In genomic region chr2:27489498-27490397, GRCh38 we compare ENCODE assay signal across 8 cellular contexts. TPM values are rescaled to one million over a fixed set of nuclear protein-coding genes. Genes with fewer than 3 reads are reported as not detected.
DNase-seq lines count a peak whose midpoint lies in the region; ATAC-seq and FAIRE-seq lines count a peak whose summit lies in the region.

IFT172 (minus strand) TSS chr2:27489743; CDS start chr2:27489653, 90 bp downstream.

- peak within 1 kb of the TSS; percentile 87 for H3K4me3 ChIP-seq in endocrine pancreas (ENCODE audit: control insufficient read depth, insufficient read depth, low read length)

- H3K27me3 ChIP-seq in endocrine pancreas (ENCODE audit: control insufficient read depth, insufficient read depth, low read length): no peaks in the 10 kb centered on the region

- peaks cover 15% of the 10 kb centered on the region for H3K27me3 Mint-ChIP-seq in activated CD8-positive, alpha-beta memory T cell treated with anti-CD3 and anti-CD28 coated beads, Interleukin-2, amount 10 ng/mL, durations not matched to agents 7 days and 5 days
- peaks cover 2% of the 10 kb centered on the region for H3K27me3 Mint-ChIP-seq in memory B cell

- H3K9me3 ChIP-seq in endocrine pancreas (ENCODE audit: control insufficient read depth, low read length): no peaks in the 10 kb centered on the region

- H3K4me1 Mint-ChIP-seq in activated CD8-positive, alpha-beta memory T cell treated with anti-CD3 and anti-CD28 coated beads, Interleukin-2, amount 10 ng/mL, durations not matched to agents 7 days and 5 days: peaks cover 26% of the 10 kb centered on the region
- H3K4me1 Mint-ChIP-seq in memory B cell: peaks cover 8% of the 10 kb centered on the region

- no peaks in the 10 kb centered on the region for H3K4me1 ChIP-seq in endocrine pancreas (ENCODE audit: control insufficient read depth, insufficient read depth, low read length)

- DNase-seq in COR-L47 (lab: John Stamatoyannopoulos, UW) (peak; percentile 100), HTR-8/SVneo (ENCODE audit: insufficient read length, low spot score) (peak; percentile 99), NOMO-1 treated with dmso at 0.1 percent for 144 hours (lab: John Stamatoyannopoulos, UW; ENCODE audit: unreplicated experiment) (peak; percentile 99), memory B cell (ENCODE audit: low spot score in 2 of 2) (peak; percentile 94 to 97)
- peak; percentile 100 for DNase-seq in activated CD8-positive, alpha-beta memory T cell treated with anti-CD3 and anti-CD28 coated beads, Interleukin-2, amount 10 ng/mL, durations not matched to agents 7 days and 5 days
- DNase-seq in stimulated activated CD8-positive, alpha-beta memory T cell treated with anti-CD3 and anti-CD28 coated beads, Interleukin-12 subunit alpha, Interleukin-12 subunit beta, amount 100 ng/mL, for 1 hour (ENCODE audit: low read depth): peak; percentile 99

- CTCF ChIA-PET in activated CD8-positive, alpha-beta memory T cell treated with anti-CD3 and anti-CD28 coated beads, Interleukin-2, amount 10 ng/mL, durations not matched to agents 7 days and 5 days (lab: Charles Lee): interaction anchor here (0.9 to 1.0 kb wide), 2 partner anchors 59 to 193 kb away, joined by 3 read pairs; no protein-coding TSS in a partner anchor

- H3K27ac Mint-ChIP-seq in activated CD8-positive, alpha-beta memory T cell treated with anti-CD3 and anti-CD28 coated beads, Interleukin-2, amount 10 ng/mL, durations not matched to agents 7 days and 5 days: peak within 1 kb of the TSS; percentile 79
- peak within 1 kb of the TSS; percentile 93 for H3K27ac Mint-ChIP-seq in memory B cell

- peak within 1 kb of the TSS; percentile 85 for H3K4me3 Mint-ChIP-seq in activated CD8-positive, alpha-beta memory T cell treated with anti-CD3 and anti-CD28 coated beads, Interleukin-2, amount 10 ng/mL, durations not matched to agents 7 days and 5 days
- peak within 1 kb of the TSS; percentile 88 for H3K4me3 Mint-ChIP-seq in memory B cell

- H3K36me3 Mint-ChIP-seq in activated CD8-positive, alpha-beta memory T cell treated with anti-CD3 and anti-CD28 coated beads, Interleukin-2, amount 10 ng/mL, durations not matched to agents 7 days and 5 days: no peaks in the 10 kb centered on the region
- no peaks in the 10 kb centered on the region for H3K36me3 Mint-ChIP-seq in memory B cell

- no peaks in the 10 kb centered on the region for H3K9me3 Mint-ChIP-seq in activated CD8-positive, alpha-beta memory T cell treated with anti-CD3 and anti-CD28 coated beads, Interleukin-2, amount 10 ng/mL, durations not matched to agents 7 days and 5 days (ENCODE audit: low read depth)
- H3K9me3 Mint-ChIP-seq in memory B cell: no peaks in the 10 kb centered on the region

- H3K9ac ChIP-seq in endocrine pancreas (ENCODE audit: control insufficient read depth, insufficient read depth, low read length): peak within 1 kb of the TSS; percentile 58

- ATAC-seq in GM21381 (IDR thresholded peaks at IDR 0.05; ENCODE audit: unreplicated experiment): peak; percentile 96
- peak; percentile 96 for ATAC-seq in activated CD8-positive, alpha-beta memory T cell treated with anti-CD3 and anti-CD28 coated beads, Interleukin-2, amount 10 ng/mL, durations not matched to agents 7 days and 5 days
- ATAC-seq in memory B cell (ENCODE audit: low read depth): peak; percentile 85

- no peaks in the 10 kb centered on the region for H3K36me3 ChIP-seq in endocrine pancreas (ENCODE audit: control insufficient read depth, insufficient read depth, low read length)

- peak; percentile 99 for FAIRE-seq in HTR-8/SVneo (lab: Jason Lieb, UNC)

RNA-seq across cellular contexts. Expression of gene IFT172, which starts in this region (rescaled TPM):
- 10 to 100 TPM; 11.5 to 15.7 TPM for total RNA-seq in activated CD8-positive, alpha-beta memory T cell treated with anti-CD3 and anti-CD28 coated beads, Interleukin-2, amount 10 ng/mL, durations not matched to agents 7 days and 5 days

Comparison
In these comparisons a context has a peak if more than half of its experiments do, and no peak if none do; other contexts are left out.
1. Peak in every context shown above with its lines: DNase-seq, ATAC-seq and H3K4me3 ChIP-seq.